9 cellular contexts compared by ENCODE assay signal in genomic region chr2:12504443-12504842, GRCh38.
A peak's percentile ranks its signal among the peaks of the same experiment; 100 is the strongest.
DNase-seq lines count a peak whose midpoint lies in the region; ATAC-seq, FAIRE-seq and TF ChIP-seq lines count a peak whose summit lies in the region.
"Had no signal": no experiment of that assay in that cellular context is flagged by ENCODE, and none has a peak within 500 bp of the region (broad histone marks: within the 10 kb centered on the region; RNA-seq: fewer than 3 reads in every experiment).

No MANE protein-coding gene starts in this region.

- 71 to 79% methylated on average over 4 of the region's 4 CpGs for WGBS in pancreas, 2 donors

- no peak for FAIRE-seq in pancreas (lab: Jason Lieb, UNC)

- TF ChIP-seq CTCF in epithelial cell of esophagus (IDR thresholded peaks at IDR 0.05; ENCODE audit: insufficient read depth, low read depth, low read length, missing control alignments), result no peak
- no peak for TF ChIP-seq CTCF in pancreas (IDR thresholded peaks at IDR 0.05)

- no peaks in the 10 kb centered on the region for H3K9me3 ChIP-seq in pancreas
- H3K9me3 ChIP-seq: testis had no signal

- H3K4me3 ChIP-seq in epithelial cell of esophagus (ENCODE audit: low read length), result no peak overlapping the region
- H3K4me3 ChIP-seq in pancreas, result no peak overlapping the region
- H3K4me3 ChIP-seq: testis had no signal

- no peaks in the 10 kb centered on the region for H3K27me3 ChIP-seq in pancreas
- H3K27me3 ChIP-seq: testis had no signal

- intact Hi-C loops in left cardiac atrium (cut with DNase I) (no loop called here), pancreas (cut with DNase I) (no loop called here)

- H3K27ac ChIP-seq in pancreas, result no peak overlapping the region

- H3K4me1 ChIP-seq in pancreas, result no peaks in the 10 kb centered on the region

- ATAC-seq in GM21390 (IDR thresholded peaks at IDR 0.05; ENCODE audit: unreplicated experiment) (peak; percentile 28), left cardiac atrium (no peak), pancreas (no peak)

- peak; percentile 48 for DNase-seq in Daoy (ENCODE audit: low read depth)
- DNase-seq in HS-27A (ENCODE audit: low read depth), result peak; percentile 64
- peak; percentile 17 for DNase-seq in epithelial cell of esophagus (ENCODE audit: low read depth)
- DNase-seq in NCI-H187 (lab: John Stamatoyannopoulos, UW), result no peak
- DNase-seq in left cardiac atrium, result no peak
- no peak for DNase-seq in NCI-H1436 (lab: John Stamatoyannopoulos, UW)
- DNase-seq in pancreas, result no peak
- DNase-seq: testis had no signal

- H3K36me3 ChIP-seq in pancreas, result no peaks in the 10 kb centered on the region

Comparison
In these comparisons a context has a peak if more than half of its experiments do, and no peak if none do; other contexts are left out.
1. DNase-seq: peak in Daoy (single experiment), HS-27A (single experiment) and epithelial cell of esophagus (single experiment); none in NCI-H187 (0 of 2), left cardiac atrium (single experiment), NCI-H1436 (single experiment) and pancreas (0 of 6).